ENCODE assay signal across 18 cellular contexts in the genomic region with DNA sequence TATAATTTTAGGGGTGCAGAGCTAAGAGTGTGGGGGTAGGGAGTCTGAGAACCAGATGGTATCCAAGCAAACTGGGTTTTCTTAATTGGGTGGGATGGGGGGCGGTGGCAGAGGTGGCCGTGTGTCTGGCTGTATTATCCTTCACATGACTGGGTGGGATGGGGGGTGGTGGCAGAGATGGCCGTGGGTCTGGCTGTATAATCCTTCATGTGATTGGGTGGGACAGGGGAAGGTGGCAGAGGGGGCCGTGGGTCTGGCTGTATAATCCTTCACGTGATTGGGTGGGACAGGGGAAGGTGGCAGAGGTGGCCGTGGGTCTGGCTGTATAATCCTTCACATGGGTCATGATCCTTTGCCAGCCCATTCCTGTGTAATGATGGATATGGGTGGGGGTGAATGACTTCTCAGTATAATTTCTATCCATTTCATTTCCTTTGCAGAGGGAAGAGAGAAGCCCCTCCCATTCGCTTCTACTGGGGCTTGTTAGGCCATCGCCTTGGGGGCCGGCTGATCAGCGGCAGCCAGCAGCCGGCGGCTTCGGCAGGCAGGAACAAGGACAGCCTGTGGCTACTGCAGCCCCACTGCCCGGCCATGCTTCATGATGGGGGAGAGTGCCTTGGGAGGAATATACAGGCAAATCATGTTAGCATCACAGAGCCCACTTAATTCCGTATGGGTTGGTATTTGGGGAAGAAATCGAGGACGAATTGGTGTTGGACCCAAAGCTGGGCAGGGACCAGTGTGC.
"Had no signal": no experiment of that assay in that cellular context is flagged by ENCODE, and none has a peak within 500 bp of the region (broad histone marks: within the 10 kb centered on the region; RNA-seq: fewer than 3 reads in every experiment).

No MANE protein-coding gene starts in this region.

- H3K27me3 ChIP-seq: colonic mucosa, foreskin keratinocyte, hepatocyte had no signal

- H3K27ac ChIP-seq: colonic mucosa, esophagus muscularis mucosa, foreskin keratinocyte, gastroesophageal sphincter, heart left ventricle, hepatocyte, left ventricle myocardium inferior, lower lobe of right lung had no signal

- H3K9me3 ChIP-seq: colonic mucosa, esophagus muscularis mucosa, heart left ventricle, lower lobe of right lung had no signal

- H3K4me3 ChIP-seq: colonic mucosa, esophagus muscularis mucosa, gastroesophageal sphincter, heart left ventricle, hepatocyte, left ventricle myocardium inferior, lower lobe of right lung had no signal

- ATAC-seq: effector memory CD8-positive, alpha-beta T cell; foreskin keratinocyte; gastroesophageal sphincter; heart left ventricle; left colon; left lobe of liver; lower lobe of right lung; naive thymus-derived CD4-positive, alpha-beta T cell had no signal

- H3K4me1 ChIP-seq: colonic mucosa, esophagus muscularis mucosa, foreskin keratinocyte, gastroesophageal sphincter, heart left ventricle, left ventricle myocardium inferior, lower lobe of right lung had no signal

- DNase-seq: colonic mucosa; cortex of kidney; effector CD8-positive, alpha-beta T cell; effector memory CD8-positive, alpha-beta T cell; foreskin keratinocyte; heart left ventricle; hypothalamus; immature natural killer cell; left colon; left ventricle myocardium inferior; lower lobe of right lung; mesenchymal stem cell; midbrain; naive thymus-derived CD4-positive, alpha-beta T cell had no signal

- H3K36me3 ChIP-seq: colonic mucosa, esophagus muscularis mucosa, gastroesophageal sphincter, heart left ventricle, left ventricle myocardium inferior, lower lobe of right lung had no signal
